Comparison of ENCODE assay signal across 8 cellular contexts in genomic region chr7:100835903-100836811, GRCh38. TPM values are rescaled to one million over a fixed set of nuclear protein-coding genes. Genes with fewer than 3 reads are reported as not detected.
DNase-seq lines count a peak whose midpoint lies in the region; ATAC-seq lines count a peak whose summit lies in the region.

No MANE protein-coding gene starts in this region.

- DNase-seq in HT-29 (ENCODE audit: low spot score) = peak; percentile 96
- DNase-seq in activated naive CD8-positive, alpha-beta T cell treated with anti-CD3 and anti-CD28 coated beads, Interleukin-2, amount 10 ng/mL, durations not matched to agents 7 days and 5 days = no peak
- DNase-seq in activated CD8-positive, alpha-beta memory T cell treated with anti-CD3 and anti-CD28 coated beads, Interleukin-2, amount 50 U/mL, for 4 hours = no peak
- no peak for DNase-seq in activated CD8-positive, alpha-beta memory T cell treated with anti-CD3 and anti-CD28 coated beads for 24 hours

- H3K4me1 Mint-ChIP-seq in activated naive CD8-positive, alpha-beta T cell treated with anti-CD3 and anti-CD28 coated beads, Interleukin-2, amount 10 ng/mL, durations not matched to agents 7 days and 5 days = peaks cover 12% of the 10 kb centered on the region

- peak overlapping the region in 20 of 21 experiments; percentile 8 to 89 (median 76) for H3K27ac ChIP-seq in skin epidermis

- H3K36me3 Mint-ChIP-seq in activated naive CD8-positive, alpha-beta T cell treated with anti-CD3 and anti-CD28 coated beads, Interleukin-2, amount 10 ng/mL, durations not matched to agents 7 days and 5 days = peaks cover 1% of the 10 kb centered on the region

- peak overlapping the region; percentile 8 for H3K4me3 Mint-ChIP-seq in activated naive CD8-positive, alpha-beta T cell treated with anti-CD3 and anti-CD28 coated beads, Interleukin-2, amount 10 ng/mL, durations not matched to agents 7 days and 5 days

- peak overlapping the region; percentile 46 for H3K4me3 ChIP-seq in iPS-18c (ENCODE audit: insufficient read depth, low read depth, low read length)
- H3K4me3 ChIP-seq in skin epidermis = peak overlapping the region in 1 of 7 experiments; percentile 36

- ATAC-seq in activated naive CD8-positive, alpha-beta T cell treated with anti-CD3 and anti-CD28 coated beads, Interleukin-2, amount 10 ng/mL, durations not matched to agents 7 days and 5 days (ENCODE audit: low read depth) = no peak
- ATAC-seq in GM19455 (IDR thresholded peaks at IDR 0.05; ENCODE audit: unreplicated experiment) (no peak), HG03342 (IDR thresholded peaks at IDR 0.05; ENCODE audit: unreplicated experiment) (no peak)

- POLR2A ChIA-PET in activated naive CD8-positive, alpha-beta T cell treated with anti-CD3 and anti-CD28 coated beads, Interleukin-2, amount 10 ng/mL, durations not matched to agents 7 days and 5 days (lab: Charles Lee) = interaction anchor here (0.6 to 1.1 kb wide), 3 partner anchors 21 to 53 kb away, joined by 3 to 4 read pairs (median 3); partner anchors contain the start of genes SRRT and UFSP1

- no peaks in the 10 kb centered on the region for H3K9me3 ChIP-seq in iPS-18c (ENCODE audit: control insufficient read depth, insufficient read depth, low read length)

- H3K9me3 Mint-ChIP-seq in activated naive CD8-positive, alpha-beta T cell treated with anti-CD3 and anti-CD28 coated beads, Interleukin-2, amount 10 ng/mL, durations not matched to agents 7 days and 5 days = no peaks in the 10 kb centered on the region

- H3K27me3 Mint-ChIP-seq in activated naive CD8-positive, alpha-beta T cell treated with anti-CD3 and anti-CD28 coated beads, Interleukin-2, amount 10 ng/mL, durations not matched to agents 7 days and 5 days = no peaks in the 10 kb centered on the region

- peak overlapping the region; percentile 54 for H3K27ac Mint-ChIP-seq in activated naive CD8-positive, alpha-beta T cell treated with anti-CD3 and anti-CD28 coated beads, Interleukin-2, amount 10 ng/mL, durations not matched to agents 7 days and 5 days

RNA-seq across cellular contexts. Expression of gene EPHB4, which starts 8.8 kb away (rescaled TPM):
- 230 and 236 TPM in 2 replicates for total RNA-seq in HT-29 (2014; rRNA removed; shearing (Covaris generic))
- total RNA-seq in activated naive CD8-positive, alpha-beta T cell treated with anti-CD3 and anti-CD28 coated beads, Interleukin-2, amount 10 ng/mL, durations not matched to agents 7 days and 5 days = 1 to 10 TPM; 3.1 to 3.3 TPM

RNA-seq across cellular contexts. Expression of gene SLC12A9, which starts 16.4 kb away (rescaled TPM):
- 68.7 and 85.6 TPM in 2 replicates for total RNA-seq in HT-29 (2014; rRNA removed; shearing (Covaris generic))
- total RNA-seq in activated naive CD8-positive, alpha-beta T cell treated with anti-CD3 and anti-CD28 coated beads, Interleukin-2, amount 10 ng/mL, durations not matched to agents 7 days and 5 days = 10 to 100 TPM; 39.0 to 41.2 TPM

RNA-seq across cellular contexts. Expression of gene TRIP6, which starts 31.0 kb away (rescaled TPM):
- 20.0 and 23.5 TPM in 2 replicates for total RNA-seq in HT-29 (2014; rRNA removed; shearing (Covaris generic))
- total RNA-seq in activated naive CD8-positive, alpha-beta T cell treated with anti-CD3 and anti-CD28 coated beads, Interleukin-2, amount 10 ng/mL, durations not matched to agents 7 days and 5 days = 10 to 100 TPM; 25.6 to 28.0 TPM

RNA-seq across cellular contexts. Expression of gene SRRT, which starts 38.7 kb away (rescaled TPM):
- total RNA-seq in HT-29 (2014; rRNA removed; shearing (Covaris generic)) = 211 and 222 TPM in 2 replicates
- total RNA-seq in activated naive CD8-positive, alpha-beta T cell treated with anti-CD3 and anti-CD28 coated beads, Interleukin-2, amount 10 ng/mL, durations not matched to agents 7 days and 5 days = 100 to 1,000 TPM; 251 to 255 TPM

RNA-seq across cellular contexts. Expression of gene UFSP1, which starts 53.4 kb away (rescaled TPM):
- total RNA-seq in HT-29 (2014; rRNA removed; shearing (Covaris generic)) = 30.4 and 31.0 TPM in 2 replicates
- 1 to 10 TPM; 3.0 to 4.7 TPM for total RNA-seq in activated naive CD8-positive, alpha-beta T cell treated with anti-CD3 and anti-CD28 coated beads, Interleukin-2, amount 10 ng/mL, durations not matched to agents 7 days and 5 days

Comparison
In these comparisons a context has a peak if more than half of its experiments do, and no peak if none do; other contexts are left out.
1. RNA of gene EPHB4, which starts 8.8 kb away (total RNA-seq): 230 to 236 TPM in HT-29; 3.1 to 3.3 TPM in activated naive CD8-positive, alpha-beta T cell treated with anti-CD3 and anti-CD28 coated beads, Interleukin-2, amount 10 ng/mL, durations not matched to agents 7 days and 5 days; every median in the first group is over 10 times any median in the second.